ENCODE assay signal across 15 cellular contexts in genomic region chr17:76078859-76079576, GRCh38. TPM values are rescaled to one million over a fixed set of nuclear protein-coding genes. Genes with fewer than 3 reads are reported as not detected.
DNase-seq lines count a peak whose midpoint lies in the region; ATAC-seq and TF ChIP-seq lines count a peak whose summit lies in the region.
"Had no signal": no experiment of that assay in that cellular context is flagged by ENCODE, and none has a peak within 500 bp of the region (broad histone marks: within the 10 kb centered on the region; RNA-seq: fewer than 3 reads in every experiment).

TSS of gene ZACN (plus strand) at chr17:76079182. CDS start at chr17:76079265, 83 bp downstream.

- peak; percentile 33 for DNase-seq in NCI-H1436 (lab: John Stamatoyannopoulos, UW)
- no peak for DNase-seq in NCI-H1436 treated with DMSO at 0.1 percent for 48 hours (lab: John Stamatoyannopoulos, UW)
- DNase-seq in H9 = peak; percentile 33
- peak; percentile 71 for DNase-seq in SHP77 treated with DMSO at 0.1 percent for 48 hours (lab: John Stamatoyannopoulos, UW)
- no peak for DNase-seq in naive thymus-derived CD8-positive, alpha-beta T cell
- no peak for DNase-seq in germinal center (ENCODE audit: low spot score)
- DNase-seq in cerebellar nuclear complex (lab: John Stamatoyannopoulos, UW) = no peak
- DNase-seq: activated naive CD4-positive, alpha-beta T cell treated with anti-CD3 and anti-CD28 coated beads, Interleukin-2, amount 10 ng/mL, durations not matched to agents 7 days and 5 days; KG1; testis had no signal

- H4K5ac ChIP-seq in H9 (ENCODE audit: insufficient read length, low read depth, low read length) = no peak within 1 kb of the TSS

- H3K27me3 ChIP-seq in H9 (ENCODE audit: insufficient read depth, low read length) = peaks cover 52% of the 10 kb centered on the region
- H3K27me3 ChIP-seq: testis had no signal

- H3T11ph ChIP-seq in H9 (ENCODE audit: low read length) = no peak within 1 kb of the TSS

- H3K4ac ChIP-seq in H9 (ENCODE audit: low read depth, low read length) = no peak within 1 kb of the TSS

- no peak for TF ChIP-seq CTCF in H9 (conservative IDR thresholded peaks at IDR 0.05)

- no peak within 1 kb of the TSS for H2BK120ac ChIP-seq in H9 (ENCODE audit: low read depth, low read length, poor library complexity, severe bottlenecking)

- H4K8ac ChIP-seq in H9 (replicated peaks; ENCODE audit: insufficient read length, low read depth, low read length) = no peak within 1 kb of the TSS

- no peak for ATAC-seq in naive thymus-derived CD8-positive, alpha-beta T cell
- no peak for ATAC-seq in GM18861 (IDR thresholded peaks at IDR 0.05; ENCODE audit: unreplicated experiment)

- H3K14ac ChIP-seq in H9 (ENCODE audit: insufficient read depth, low read length) = peak within 1 kb of the TSS; percentile 37; the same call in 1 of the 2 replicates

- peaks cover 64% of the 10 kb centered on the region for H3K27me3 Mint-ChIP-seq in H9 (ENCODE audit: low read depth)
- peaks cover 8 to 28% (median 17%) of the 10 kb centered on the region in 5 donors for H3K27me3 Mint-ChIP-seq in naive thymus-derived CD8-positive, alpha-beta T cell

- H3K4me3 Mint-ChIP-seq in H9 = peak within 1 kb of the TSS; percentile 41 to 54
- H3K4me3 Mint-ChIP-seq in naive thymus-derived CD8-positive, alpha-beta T cell = peak within 1 kb of the TSS in 8 of 10 donors; percentile 7 to 64 (median 27)
- H3K4me3 Mint-ChIP-seq: activated naive CD4-positive, alpha-beta T cell treated with anti-CD3 and anti-CD28 coated beads, Interleukin-2, amount 10 ng/mL, durations not matched to agents 7 days and 5 days had no signal

- H3K4me1 Mint-ChIP-seq in H9 = peaks cover 47 to 58% of the 10 kb centered on the region in 2 experiments
- peaks cover 23 to 59% (median 51%) of the 10 kb centered on the region in 4 donors for H3K4me1 Mint-ChIP-seq in naive thymus-derived CD8-positive, alpha-beta T cell

- no peak within 1 kb of the TSS for H3K56ac ChIP-seq in H9 (ENCODE audit: insufficient read length, low read depth, low read length)

- H4K91ac ChIP-seq in H9 (ENCODE audit: insufficient read length, low read depth, low read length) = no peak within 1 kb of the TSS

- H2BK20ac ChIP-seq in H9 (ENCODE audit: low read depth, low read length, poor library complexity, severe bottlenecking) = no peak within 1 kb of the TSS

- H3K4me2 ChIP-seq in H9 (ENCODE audit: insufficient read depth, insufficient read length, low read length) = peak within 1 kb of the TSS; percentile 56

- no peak within 1 kb of the TSS for H3K18ac ChIP-seq in H9 (ENCODE audit: insufficient read length, low read depth, low read length)

- H3K79me1 ChIP-seq in H9 (ENCODE audit: insufficient read depth, low read depth, low read length, poor library complexity, severe bottlenecking) = no peaks in the 10 kb centered on the region

- H2BK5ac ChIP-seq in H9 (ENCODE audit: insufficient read length, low read length) = no peak within 1 kb of the TSS

- no peaks in the 10 kb centered on the region for H3K79me2 ChIP-seq in H9 (ENCODE audit: insufficient read depth, low read length)

- peaks cover 23% of the 10 kb centered on the region for H3K23me2 ChIP-seq in H9 (ENCODE audit: insufficient read length, low read depth, low read length, poor library complexity, severe bottlenecking)

- no peak within 1 kb of the TSS for H2AFZ ChIP-seq in H9 (ENCODE audit: low read length)

- no peak within 1 kb of the TSS for H3K27ac ChIP-seq in H9 (ENCODE audit: insufficient read length, low read depth, low read length)
- H3K27ac ChIP-seq: coronary artery, testis had no signal

- H3K36me3 Mint-ChIP-seq in H9 (ENCODE audit: insufficient read depth in 1 of 3, low read depth in 3 of 3) = peaks cover 0 to 18% (median 5%) of the 10 kb centered on the region in 3 experiments; a peak in 5 of 7 replicates
- H3K36me3 Mint-ChIP-seq in naive thymus-derived CD8-positive, alpha-beta T cell = peaks cover 0 to 8% (median 0%) of the 10 kb centered on the region in 3 donors

- no peaks in the 10 kb centered on the region; a peak in 2 of 5 replicates for H3K9me3 Mint-ChIP-seq in H9
- H3K9me3 Mint-ChIP-seq in naive thymus-derived CD8-positive, alpha-beta T cell = peaks cover 0 to 3% (median 0%) of the 10 kb centered on the region in 9 donors
- H3K9me3 Mint-ChIP-seq: activated naive CD4-positive, alpha-beta T cell treated with anti-CD3 and anti-CD28 coated beads, Interleukin-2, amount 10 ng/mL, durations not matched to agents 7 days and 5 days had no signal

- WGBS in H9 (ENCODE audit: extremely low coverage, insufficient read length, low lambda C conversion rate) = no CpG with 5 or more reads among the region's 19 CpGs

- H3K23ac ChIP-seq in H9 (ENCODE audit: insufficient read length, low read depth, low read length) = no peak within 1 kb of the TSS

- H4K20me1 ChIP-seq in H9 (ENCODE audit: control insufficient read depth, insufficient read depth, insufficient read length) = peaks cover 3% of the 10 kb centered on the region

- no peak within 1 kb of the TSS for H2AK5ac ChIP-seq in H9 (ENCODE audit: insufficient read length, low read length)

- no peaks in the 10 kb centered on the region for H3K9me3 ChIP-seq in H9 (ENCODE audit: control insufficient read depth, low read depth, low read length)
- H3K9me3 ChIP-seq: testis had no signal

- H3K27ac Mint-ChIP-seq in H9 = no peak within 1 kb of the TSS
- H3K27ac Mint-ChIP-seq in naive thymus-derived CD8-positive, alpha-beta T cell = peak within 1 kb of the TSS in 9 of 10 donors; percentile 57 to 84 (median 71)
- H3K27ac Mint-ChIP-seq: activated naive CD4-positive, alpha-beta T cell treated with anti-CD3 and anti-CD28 coated beads, Interleukin-2, amount 10 ng/mL, durations not matched to agents 7 days and 5 days had no signal

- no peak within 1 kb of the TSS for H2BK15ac ChIP-seq in H9 (ENCODE audit: low read depth, low read length)

- POLR2A ChIA-PET in naive thymus-derived CD8-positive, alpha-beta T cell (lab: Charles Lee) = interaction anchor here (0.6 to 3.2 kb wide), 10 partner anchors 13 to 1263 kb away, joined by 3 to 15 read pairs (median 6); partner anchors contain the start of gene EXOC7

- peaks cover 8% of the 10 kb centered on the region; the same call in 1 of the 2 replicates for H3K4me1 ChIP-seq in H9 (ENCODE audit: insufficient read depth, low read length)

- no peak within 1 kb of the TSS for H3K9ac ChIP-seq in H9 (ENCODE audit: extremely low read depth, insufficient read length, low read length)

- H2BK12ac ChIP-seq in H9 (ENCODE audit: insufficient read length, low read depth, low read length) = no peak within 1 kb of the TSS

RNA-seq across cellular contexts. Expression of gene ZACN, which starts in this region (rescaled TPM):
- total RNA-seq in H9 (2021) = 0.09 and 0.31 TPM in 2 replicates
- under 1 TPM in 1 of 2 experiments, not detected in 1; 0.21 TPM for total RNA-seq in naive thymus-derived CD8-positive, alpha-beta T cell
- 1 to 10 TPM in 2 of 3 donors, not detected in 1; 1.9 to 4.6 TPM for polyA plus RNA-seq in naive thymus-derived CD8-positive, alpha-beta T cell
- total RNA-seq: A172, myocyte had no signal
- polyA plus RNA-seq: keratinocyte had no signal

Comparison
In these comparisons a context has a peak if more than half of its experiments do, and no peak if none do; other contexts are left out.
1. DNase-seq: peak in NCI-H1436 (single experiment) and SHP77 treated with DMSO at 0.1 percent for 48 hours (single experiment); none in NCI-H1436 treated with DMSO at 0.1 percent for 48 hours (single experiment), naive thymus-derived CD8-positive, alpha-beta T cell (0 of 10), germinal center (single experiment) and cerebellar nuclear complex (0 of 2).
2. Peak in DNase-seq and H3K4me2 ChIP-seq in H9; RNA of the gene not detected or under 1 TPM.
3. H3K27ac Mint-ChIP-seq: peak in naive thymus-derived CD8-positive, alpha-beta T cell (9 of 10); none in H9 (0 of 3).